ENCODE assay signal across 8 cellular contexts in the genomic region with DNA sequence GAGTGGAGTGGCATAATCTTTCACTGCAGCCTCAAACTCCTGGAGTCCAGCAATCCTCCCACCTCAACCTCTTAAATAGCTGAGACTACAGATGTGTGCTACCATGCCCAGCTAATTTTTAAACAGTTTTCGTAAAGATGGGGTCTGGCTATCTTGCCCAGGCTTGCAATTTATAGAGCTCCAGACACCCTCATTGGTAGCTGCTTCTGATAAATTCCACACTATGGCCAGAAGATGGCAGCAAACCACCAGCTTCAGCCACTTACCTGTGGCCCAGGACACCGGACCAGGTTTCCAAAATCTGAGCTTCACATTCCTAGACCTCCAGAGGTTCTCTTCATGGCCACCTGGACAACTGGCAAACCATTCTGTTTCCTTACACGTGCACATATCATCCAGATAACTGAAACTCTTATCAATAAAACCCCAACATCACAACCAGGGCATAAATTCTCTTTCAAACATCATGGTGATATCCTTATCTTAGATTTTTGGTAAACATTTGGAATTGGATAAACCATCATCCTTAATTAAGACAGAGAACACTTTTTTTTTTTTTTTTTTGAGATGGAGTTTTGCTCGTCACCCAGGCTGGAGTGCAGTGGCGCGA. TPM values are rescaled to one million over a fixed set of nuclear protein-coding genes. Genes with fewer than 3 reads are reported as not detected.
DNase-seq lines count a peak whose midpoint lies in the region; ATAC-seq and TF ChIP-seq lines count a peak whose summit lies in the region.

No MANE protein-coding gene starts in this region.

- WGBS in heart right ventricle, 2 donors = 58 to 64% methylated on average over 6 of the region's 6 CpGs

- H3K36me3 ChIP-seq in heart right ventricle = peaks cover 0 to 28% (median 0%) of the 10 kb centered on the region in 9 donors

- H3K27ac ChIP-seq in heart right ventricle = no peak overlapping the region

- peaks cover 0 to 4% (median 0%) of the 10 kb centered on the region in 7 donors for H3K27me3 ChIP-seq in heart right ventricle

- in situ Hi-C loops in SK-MEL-5 (cut with HindIII; ENCODE audit: low pct_unique_long_range_greater_than_20kb, low sequenced_read_pairs) = no loop called here

- peaks cover 0 to 11% (median 0%) of the 10 kb centered on the region in 9 donors for H3K4me1 ChIP-seq in heart right ventricle

- H3K27ac Mint-ChIP-seq in activated naive CD4-positive, alpha-beta T cell treated with anti-CD3 and anti-CD28 coated beads, Interleukin-2, amount 50 U/mL, for 72 hours = no peak overlapping the region

- H3K9me3 ChIP-seq in heart right ventricle = no peaks in the 10 kb centered on the region

- intact Hi-C loops in heart right ventricle (cut with DNase I) = loop anchor here (1.0 to 10.0 kb wide), 9 partner anchors 34 to 151 kb away; no protein-coding TSS in a partner anchor

- peak; percentile 71 for DNase-seq in DMS 273 (lab: John Stamatoyannopoulos, UW; ENCODE audit: unreplicated experiment)
- DNase-seq in HT-29 (ENCODE audit: low spot score) = peak; percentile 84
- DNase-seq in SK-MEL-5 (ENCODE audit: low read depth, low spot score) = peak; percentile 84
- DNase-seq in activated naive CD4-positive, alpha-beta T cell treated with anti-CD3 and anti-CD28 coated beads, Interleukin-2, amount 50 U/mL, for 72 hours (ENCODE audit: low spot score in 2 of 2) = peak; percentile 57 to 58
- peak in 1 of 2 donors; percentile 56 for DNase-seq in heart right ventricle
- DNase-seq in retina = peak; percentile 58

- no peaks in the 10 kb centered on the region for H3K9me3 Mint-ChIP-seq in activated naive CD4-positive, alpha-beta T cell treated with anti-CD3 and anti-CD28 coated beads, Interleukin-2, amount 50 U/mL, for 72 hours

- TF ChIP-seq CTCF in heart right ventricle (IDR thresholded peaks at IDR 0.05) = peak; percentile 67 to 88 (median 82)

- no peaks in the 10 kb centered on the region for H3K36me3 Mint-ChIP-seq in activated naive CD4-positive, alpha-beta T cell treated with anti-CD3 and anti-CD28 coated beads, Interleukin-2, amount 50 U/mL, for 72 hours

- no peak overlapping the region for H3K4me3 ChIP-seq in heart right ventricle

- ATAC-seq in activated naive CD4-positive, alpha-beta T cell treated with anti-CD3 and anti-CD28 coated beads, Interleukin-2, amount 50 U/mL, for 72 hours = peak; percentile 87 to 90
- ATAC-seq in heart right ventricle = peak in 7 of 8 donors; percentile 43 to 83 (median 52)
- ATAC-seq in HG02885 (IDR thresholded peaks at IDR 0.05; ENCODE audit: poor library complexity, unreplicated experiment) = no peak
- no peak for ATAC-seq in HG03280 (IDR thresholded peaks at IDR 0.05; ENCODE audit: unreplicated experiment)

RNA-seq across cellular contexts. Expression of a gene that starts 28.9 kb away (rescaled TPM):
- not detected in 2 replicates for total RNA-seq in HT-29 (2014; rRNA removed; shearing (Covaris generic))
- not detected in 2 replicates for total RNA-seq in SK-MEL-5 (2014; rRNA removed; shearing (Covaris generic))
- polyA plus RNA-seq in SK-MEL-5 (2015; cell fraction: cytosol; rRNA removed) = not detected in 2 replicates
- not detected in 2 replicates for polyA plus RNA-seq in SK-MEL-5 (2015; cell fraction: nucleus; rRNA removed)
- total RNA-seq in activated naive CD4-positive, alpha-beta T cell treated with anti-CD3 and anti-CD28 coated beads, Interleukin-2, amount 50 U/mL, for 72 hours = not detected
- total RNA-seq in heart right ventricle = under 1 TPM in 1 of 10 donors, not detected in 9; 0.28 TPM
- under 1 TPM in 1 of 2 donors, not detected in 1; 0.29 TPM for polyA plus RNA-seq in heart right ventricle

RNA-seq across cellular contexts. Expression of a gene that starts 29.0 kb away (rescaled TPM):
- 194 and 209 TPM in 2 replicates for total RNA-seq in HT-29 (2014; rRNA removed; shearing (Covaris generic))
- total RNA-seq in SK-MEL-5 (2014; rRNA removed; shearing (Covaris generic)) = 4.9 and 7.4 TPM in 2 replicates
- 8.5 and 20.2 TPM in 2 replicates for polyA plus RNA-seq in SK-MEL-5 (2015; cell fraction: cytosol; rRNA removed)
- polyA plus RNA-seq in SK-MEL-5 (2015; cell fraction: nucleus; rRNA removed) = 105 and 138 TPM in 2 replicates
- total RNA-seq in activated naive CD4-positive, alpha-beta T cell treated with anti-CD3 and anti-CD28 coated beads, Interleukin-2, amount 50 U/mL, for 72 hours = 1 to 10 TPM; 3.0 to 7.3 TPM
- total RNA-seq in heart right ventricle = 10 to 100 TPM; 27.7 to 67.3 (median 32.4) TPM
- polyA plus RNA-seq in heart right ventricle = 100 to 1,000 TPM in 1 of 2 donors, 10 to 100 TPM in 1; 30.1 to 135 TPM

RNA-seq across cellular contexts. Expression of a gene that starts 39.0 kb away (rescaled TPM):
- total RNA-seq in HT-29 (2014; rRNA removed; shearing (Covaris generic)) = 19.1 and 24.3 TPM in 2 replicates
- total RNA-seq in SK-MEL-5 (2014; rRNA removed; shearing (Covaris generic)) = 41.6 and 43.8 TPM in 2 replicates
- 43.9 and 45.9 TPM in 2 replicates for polyA plus RNA-seq in SK-MEL-5 (2015; cell fraction: cytosol; rRNA removed)
- 14.8 and 17.1 TPM in 2 replicates for polyA plus RNA-seq in SK-MEL-5 (2015; cell fraction: nucleus; rRNA removed)
- 10 to 100 TPM; 21.7 to 27.1 TPM for total RNA-seq in activated naive CD4-positive, alpha-beta T cell treated with anti-CD3 and anti-CD28 coated beads, Interleukin-2, amount 50 U/mL, for 72 hours
- 10 to 100 TPM in 8 of 10 donors, 1 to 10 TPM in 2; 9.5 to 14.3 (median 12.2) TPM for total RNA-seq in heart right ventricle
- polyA plus RNA-seq in heart right ventricle = 10 to 100 TPM in 1 of 2 donors, 1 to 10 TPM in 1; 4.7 to 11.0 TPM

RNA-seq across cellular contexts. Expression of a gene that starts 39.1 kb away (rescaled TPM):
- 173 and 180 TPM in 2 replicates for total RNA-seq in HT-29 (2014; rRNA removed; shearing (Covaris generic))
- 412 and 439 TPM in 2 replicates for total RNA-seq in SK-MEL-5 (2014; rRNA removed; shearing (Covaris generic))
- 246 and 431 TPM in 2 replicates for polyA plus RNA-seq in SK-MEL-5 (2015; cell fraction: cytosol; rRNA removed)
- 46.9 and 68.6 TPM in 2 replicates for polyA plus RNA-seq in SK-MEL-5 (2015; cell fraction: nucleus; rRNA removed)
- total RNA-seq in activated naive CD4-positive, alpha-beta T cell treated with anti-CD3 and anti-CD28 coated beads, Interleukin-2, amount 50 U/mL, for 72 hours = 100 to 1,000 TPM; 168 to 307 TPM
- total RNA-seq in heart right ventricle = 100 to 1,000 TPM; 140 to 227 (median 193) TPM
- polyA plus RNA-seq in heart right ventricle = 1,000 to 10,000 TPM in 1 of 2 donors, 100 to 1,000 TPM in 1; 365 to 1,063 TPM

RNA-seq across cellular contexts. Expression of a gene that starts 45.6 kb away (rescaled TPM):
- total RNA-seq in HT-29 (2014; rRNA removed; shearing (Covaris generic)) = 6.7 and 7.7 TPM in 2 replicates
- total RNA-seq in SK-MEL-5 (2014; rRNA removed; shearing (Covaris generic)) = 5.5 and 7.7 TPM in 2 replicates
- 9.6 and 10.4 TPM in 2 replicates for polyA plus RNA-seq in SK-MEL-5 (2015; cell fraction: cytosol; rRNA removed)
- 22.9 and 24.8 TPM in 2 replicates for polyA plus RNA-seq in SK-MEL-5 (2015; cell fraction: nucleus; rRNA removed)
- 10 to 100 TPM; 10.1 to 15.9 TPM for total RNA-seq in activated naive CD4-positive, alpha-beta T cell treated with anti-CD3 and anti-CD28 coated beads, Interleukin-2, amount 50 U/mL, for 72 hours
- 1 to 10 TPM; 2.2 to 5.4 (median 3.8) TPM for total RNA-seq in heart right ventricle
- 1 to 10 TPM; 4.5 to 5.1 TPM for polyA plus RNA-seq in heart right ventricle

Comparison
In these comparisons a context has a peak if more than half of its experiments do, and no peak if none do; other contexts are left out.
1. ATAC-seq: peak in activated naive CD4-positive, alpha-beta T cell treated with anti-CD3 and anti-CD28 coated beads, Interleukin-2, amount 50 U/mL, for 72 hours (2 of 2) and heart right ventricle (7 of 8); none in HG02885 (single experiment) and HG03280 (single experiment).